Comparison of ENCODE assay signal across 16 cellular contexts in genomic region chr1:47701741-47702515, GRCh38.
DNase-seq lines count a peak whose midpoint lies in the region; ATAC-seq and TF ChIP-seq lines count a peak whose summit lies in the region.
"Had no signal": no experiment of that assay in that cellular context is flagged by ENCODE, and none has a peak within 500 bp of the region (broad histone marks: within the 10 kb centered on the region; RNA-seq: fewer than 3 reads in every experiment).

No MANE protein-coding gene starts in this region.

- CTCF ChIA-PET in activated naive CD4-positive, alpha-beta T cell treated with anti-CD3 and anti-CD28 coated beads, Interleukin-2, amount 10 ng/mL, durations not matched to agents 7 days and 5 days (lab: Charles Lee), result no interaction called here

- H2BK120ac ChIP-seq in neuronal stem cell (ENCODE audit: low read depth, low read length), result peak overlapping the region; percentile 65

- no peak overlapping the region for H3K14ac ChIP-seq in neuronal stem cell (ENCODE audit: low read length)

- no peaks in the 10 kb centered on the region for H3K4me1 Mint-ChIP-seq in activated naive CD4-positive, alpha-beta T cell treated with anti-CD3 and anti-CD28 coated beads, Interleukin-2, amount 10 ng/mL, durations not matched to agents 7 days and 5 days
- H3K4me1 Mint-ChIP-seq: CD8-positive, alpha-beta memory T cell had no signal

- H3K4me3 ChIP-seq in neuronal stem cell (ENCODE audit: low read length in 2 of 2), result no peak overlapping the region
- no peak overlapping the region for H3K4me3 ChIP-seq in upper lobe of right lung
- H3K4me3 ChIP-seq: BLaER1, GM23248 had no signal

- H2AFZ ChIP-seq in neuronal stem cell (ENCODE audit: low read length), result no peak overlapping the region
- H2AFZ ChIP-seq: GM23248 had no signal

- H2BK12ac ChIP-seq in neuronal stem cell (ENCODE audit: low read length), result no peak overlapping the region

- peak; percentile 3 for DNase-seq in activated naive CD4-positive, alpha-beta T cell treated with anti-CD3 and anti-CD28 coated beads, Interleukin-2, amount 10 ng/mL, durations not matched to agents 7 days and 5 days
- DNase-seq in activated naive CD4-positive, alpha-beta T cell treated with Interleukin-2 at 50 U/mL for 16 hours, result no peak
- peak; percentile 62 to 82 for DNase-seq in left colon
- no peak for DNase-seq in neuronal stem cell (ENCODE audit: low spot score)
- peak; percentile 11 for DNase-seq in upper lobe of right lung
- no peak for DNase-seq in occipital lobe (lab: John Stamatoyannopoulos, UW)
- DNase-seq in amygdala (lab: John Stamatoyannopoulos, UW), result no peak
- DNase-seq: AML-193; Caco-2; CD8-positive, alpha-beta memory T cell; GF-D8; GM23248 had no signal

- H3K4me3 Mint-ChIP-seq in activated naive CD4-positive, alpha-beta T cell treated with anti-CD3 and anti-CD28 coated beads, Interleukin-2, amount 10 ng/mL, durations not matched to agents 7 days and 5 days, result no peak overlapping the region
- H3K4me3 Mint-ChIP-seq: CD8-positive, alpha-beta memory T cell had no signal

- no peak overlapping the region for H3K27ac Mint-ChIP-seq in activated naive CD4-positive, alpha-beta T cell treated with anti-CD3 and anti-CD28 coated beads, Interleukin-2, amount 10 ng/mL, durations not matched to agents 7 days and 5 days

- H3K9me3 ChIP-seq in neuronal stem cell (replicated peaks in 1 of 2; ENCODE audit: control insufficient read depth in 2 of 2, insufficient read depth in 1 of 2, low read depth in 1 of 2, low read length in 2 of 2) (no peaks in the 10 kb centered on the region), upper lobe of right lung (no peaks in the 10 kb centered on the region)
- H3K9me3 ChIP-seq: BLaER1, Caco-2 had no signal

- intact Hi-C loops in left colon (cut with DNase I, micrococcal nuclease), result no loop called here
- intact Hi-C loops in upper lobe of right lung (cut with DNase I), result no loop called here

- peaks cover 30% of the 10 kb centered on the region for H3K27me3 Mint-ChIP-seq in activated naive CD4-positive, alpha-beta T cell treated with anti-CD3 and anti-CD28 coated beads, Interleukin-2, amount 10 ng/mL, durations not matched to agents 7 days and 5 days

- H3K9me3 Mint-ChIP-seq in activated naive CD4-positive, alpha-beta T cell treated with anti-CD3 and anti-CD28 coated beads, Interleukin-2, amount 10 ng/mL, durations not matched to agents 7 days and 5 days, result no peaks in the 10 kb centered on the region
- H3K9me3 Mint-ChIP-seq: CD8-positive, alpha-beta memory T cell had no signal

- peaks cover under 1 to 12% of the 10 kb centered on the region in 2 donors for H3K4me1 ChIP-seq in neuronal stem cell (ENCODE audit: control insufficient read depth in 2 of 2, insufficient read depth in 1 of 2, low read depth in 1 of 2, low read length in 2 of 2)
- no peaks in the 10 kb centered on the region for H3K4me1 ChIP-seq in upper lobe of right lung

- H2BK15ac ChIP-seq in neuronal stem cell (ENCODE audit: low read length), result peak overlapping the region; percentile 24

- no peak overlapping the region for H4K8ac ChIP-seq in neuronal stem cell (ENCODE audit: low read depth, low read length)

- H3K27me3 ChIP-seq in neuronal stem cell (ENCODE audit: control insufficient read depth in 3 of 3, insufficient read depth in 3 of 3, low read depth in 1 of 3, low read length in 3 of 3), result peaks cover 0 to 43% (median 1%) of the 10 kb centered on the region in 3 experiments
- peaks cover 5% of the 10 kb centered on the region for H3K27me3 ChIP-seq in upper lobe of right lung

- no peak overlapping the region for H3K9ac ChIP-seq in neuronal stem cell (ENCODE audit: low read depth, low read length, poor library complexity)
- H3K9ac ChIP-seq: BLaER1, GM23248 had no signal

- no peaks in the 10 kb centered on the region for H3K79me1 ChIP-seq in neuronal stem cell (ENCODE audit: low read depth, low read length)

- H3K23ac ChIP-seq in neuronal stem cell (ENCODE audit: low read depth, low read length, poor library complexity), result no peak overlapping the region

- no peak overlapping the region for H3K4me2 ChIP-seq in neuronal stem cell (ENCODE audit: insufficient read depth, low read length, poor library complexity, severe bottlenecking)
- H3K4me2 ChIP-seq: BLaER1 had no signal

- TF ChIP-seq CTCF in upper lobe of right lung (IDR thresholded peaks at IDR 0.05), result no peak

- H3K4ac ChIP-seq in neuronal stem cell (ENCODE audit: low read length), result no peak overlapping the region

- peak overlapping the region; percentile 82 for H3K18ac ChIP-seq in neuronal stem cell (ENCODE audit: low read length)

- H3K27ac ChIP-seq in neuronal stem cell (replicated peaks; ENCODE audit: low read length), result no peak overlapping the region
- H3K27ac ChIP-seq in upper lobe of right lung, result no peak overlapping the region
- H3K27ac ChIP-seq: 22Rv1, BLaER1, GM23248 had no signal

- no CpG with 5 or more reads among the region's 9 CpGs for WGBS in neuronal stem cell (ENCODE audit: extremely low coverage in 2 of 2, insufficient read length in 2 of 2, insufficient replicate concordance in 1 of 2), 2 donors

- H4K91ac ChIP-seq in neuronal stem cell (ENCODE audit: low read depth, low read length, poor library complexity), result no peak overlapping the region

- H3K36me3 ChIP-seq in neuronal stem cell (replicated peaks in 1 of 2; ENCODE audit: control insufficient read depth in 2 of 2, insufficient read depth in 2 of 2, low read length in 2 of 2) (no peaks in the 10 kb centered on the region), upper lobe of right lung (no peaks in the 10 kb centered on the region)
- H3K36me3 ChIP-seq: BLaER1 had no signal

- H2BK5ac ChIP-seq in neuronal stem cell (ENCODE audit: low read length), result no peak overlapping the region

- H3K36me3 Mint-ChIP-seq in activated naive CD4-positive, alpha-beta T cell treated with anti-CD3 and anti-CD28 coated beads, Interleukin-2, amount 10 ng/mL, durations not matched to agents 7 days and 5 days, result no peaks in the 10 kb centered on the region
- H3K36me3 Mint-ChIP-seq: CD8-positive, alpha-beta memory T cell had no signal

- no peak overlapping the region for H2AK5ac ChIP-seq in neuronal stem cell (ENCODE audit: low read depth, low read length)

- ATAC-seq in left colon (peak; percentile 58), upper lobe of right lung (no peak), GM21390 (IDR thresholded peaks at IDR 0.05; ENCODE audit: unreplicated experiment) (no peak)
- ATAC-seq: HCT116 had no signal

Comparison
In these comparisons a context has a peak if more than half of its experiments do, and no peak if none do; other contexts are left out.
1. DNase-seq: peak in activated naive CD4-positive, alpha-beta T cell treated with anti-CD3 and anti-CD28 coated beads, Interleukin-2, amount 10 ng/mL, durations not matched to agents 7 days and 5 days (single experiment), left colon (2 of 2) and upper lobe of right lung (single experiment); none in activated naive CD4-positive, alpha-beta T cell treated with Interleukin-2 at 50 U/mL for 16 hours (single experiment), neuronal stem cell (single experiment), occipital lobe (single experiment) and amygdala (0 of 56).